Comparison of ENCODE assay signal across 18 cellular contexts in genomic region chr20:44976698-44977097, GRCh38. TPM values are rescaled to one million over a fixed set of nuclear protein-coding genes. Genes with fewer than 3 reads are reported as not detected.
DNase-seq lines count a peak whose midpoint lies in the region; ATAC-seq and TF ChIP-seq lines count a peak whose summit lies in the region.
"Had no signal": no experiment of that assay in that cellular context is flagged by ENCODE, and none has a peak within 500 bp of the region (broad histone marks: within the 10 kb centered on the region; RNA-seq: fewer than 3 reads in every experiment).

No MANE protein-coding gene starts in this region.

- H4K20me1 ChIP-seq in DOHH2 (ENCODE audit: control insufficient read depth, insufficient read depth, low read depth, low read length) (no peaks in the 10 kb centered on the region), Karpas-422 (ENCODE audit: insufficient read depth, low read depth, low read length) (no peaks in the 10 kb centered on the region)

- POLR2A ChIA-PET in activated CD4-positive, alpha-beta memory T cell treated with anti-CD3 and anti-CD28 coated beads for 36 hours (lab: Charles Lee): interaction anchor here (1.0 to 3.1 kb wide), 2 partner anchors 10 to 17 kb away, joined by 4 to 12 read pairs; partner anchors contain the start of genes STK4 and TOMM34

- ATAC-seq in memory B cell (ENCODE audit: low read depth) (no peak), GM19328 (IDR thresholded peaks at IDR 0.05; ENCODE audit: unreplicated experiment) (no peak), GM21423 (IDR thresholded peaks at IDR 0.05; ENCODE audit: unreplicated experiment) (no peak)
- ATAC-seq: HCT116 had no signal

- no peak for TF ChIP-seq CTCF in DOHH2 (IDR thresholded peaks at IDR 0.05; ENCODE audit: low read depth, low read length, poor library complexity, severe bottlenecking)

- no peak overlapping the region for H3K4me2 ChIP-seq in DOHH2 (ENCODE audit: low read length)
- H3K4me2 ChIP-seq in Karpas-422 (ENCODE audit: low read depth, low read length, poor library complexity, severe bottlenecking): no peak overlapping the region

- DNase-seq in T-helper 2 cell treated with Interferon-gamma antibody and Interleukin-4, amounts not matched to agents 5 μg/mL and 100 μg/mL, for 36 hours (ENCODE audit: low spot score): no peak
- no peak for DNase-seq in T-helper 2 cell
- DNase-seq in activated CD4-positive, alpha-beta memory T cell treated with anti-CD3 and anti-CD28 coated beads for 36 hours: no peak
- no peak for DNase-seq in memory B cell (ENCODE audit: low spot score in 2 of 2)
- DNase-seq in Karpas-422: no peak
- DNase-seq: 8988T; activated effector memory CD4-positive, alpha-beta T cell treated with Interleukin-2 at 50 U/mL for 16 hours; GDM1; kidney glomerular epithelial cell; NCI-H187; stimulated activated CD4-positive, alpha-beta T cell treated with anti-CD3 and anti-CD28 coated beads, Interleukin-1b, Interleukin-23, amount 100 ng/mL, for 48 hours; stomach; upper lobe of left lung had no signal

- no peaks in the 10 kb centered on the region for H3K9me2 ChIP-seq in DOHH2 (replicated peaks; ENCODE audit: control insufficient read depth, low read length)
- H3K9me2 ChIP-seq in Karpas-422 (replicated peaks; ENCODE audit: insufficient read depth, low read length): no peaks in the 10 kb centered on the region

- peaks cover 38% of the 10 kb centered on the region for H3K4me1 ChIP-seq in DOHH2 (ENCODE audit: control insufficient read depth, low read length)
- peaks cover 23% of the 10 kb centered on the region for H3K4me1 ChIP-seq in Karpas-422 (ENCODE audit: low read length)
- H3K4me1 ChIP-seq: ascending aorta had no signal

- CTCF ChIA-PET in activated CD4-positive, alpha-beta memory T cell treated with anti-CD3 and anti-CD28 coated beads for 36 hours (lab: Charles Lee): interaction anchor here (2.6 kb wide), 1 partner anchor 134 kb away, joined by 7 read pairs; no protein-coding TSS in a partner anchor

- H3K36me3 Mint-ChIP-seq in T-helper 2 cell treated with Interferon-gamma antibody and Interleukin-4, amounts not matched to agents 5 μg/mL and 100 μg/mL, for 36 hours (ENCODE audit: low read depth): peaks cover 76% of the 10 kb centered on the region
- H3K36me3 Mint-ChIP-seq in activated CD4-positive, alpha-beta memory T cell treated with anti-CD3 and anti-CD28 coated beads for 36 hours: peaks cover 70% of the 10 kb centered on the region
- peaks cover 55% of the 10 kb centered on the region for H3K36me3 Mint-ChIP-seq in memory B cell

- peaks cover 18% of the 10 kb centered on the region for H3F3A ChIP-seq in DOHH2 (ENCODE audit: control insufficient read depth, insufficient read depth)

- H3K27me3 ChIP-seq in DOHH2 (ENCODE audit: control insufficient read depth, low read length) (no peaks in the 10 kb centered on the region), Karpas-422 (ENCODE audit: low read length) (no peaks in the 10 kb centered on the region)
- H3K27me3 ChIP-seq: ascending aorta, stomach, upper lobe of left lung had no signal

- H3K9me3 Mint-ChIP-seq in T-helper 2 cell treated with Interferon-gamma antibody and Interleukin-4, amounts not matched to agents 5 μg/mL and 100 μg/mL, for 36 hours: no peaks in the 10 kb centered on the region
- no peaks in the 10 kb centered on the region for H3K9me3 Mint-ChIP-seq in activated CD4-positive, alpha-beta memory T cell treated with anti-CD3 and anti-CD28 coated beads for 36 hours
- no peaks in the 10 kb centered on the region for H3K9me3 Mint-ChIP-seq in memory B cell

- intact Hi-C loops in activated CD4-positive, alpha-beta memory T cell treated with anti-CD3 and anti-CD28 coated beads for 36 hours (cut with micrococcal nuclease): no loop called here

- H3K27ac ChIP-seq in DOHH2 (ENCODE audit: low read depth, low read length) (peak overlapping the region; percentile 76; the same call in 1 of the 2 replicates), Karpas-422 (ENCODE audit: low read length) (no peak overlapping the region)
- H3K27ac ChIP-seq: ascending aorta, stomach had no signal

- H3K4me3 ChIP-seq in DOHH2 (ENCODE audit: low read length) (no peak overlapping the region), Karpas-422 (ENCODE audit: low read length) (no peak overlapping the region)
- H3K4me3 ChIP-seq: ascending aorta, stomach, upper lobe of left lung had no signal

- H3K9ac ChIP-seq in Karpas-422 (ENCODE audit: low read length): no peak overlapping the region

- peak overlapping the region; percentile 78 for H3K4me3 Mint-ChIP-seq in T-helper 2 cell treated with Interferon-gamma antibody and Interleukin-4, amounts not matched to agents 5 μg/mL and 100 μg/mL, for 36 hours
- H3K4me3 Mint-ChIP-seq in activated CD4-positive, alpha-beta memory T cell treated with anti-CD3 and anti-CD28 coated beads for 36 hours: no peak overlapping the region
- H3K4me3 Mint-ChIP-seq in memory B cell: no peak overlapping the region

- no peaks in the 10 kb centered on the region for H3K27me3 Mint-ChIP-seq in T-helper 2 cell treated with Interferon-gamma antibody and Interleukin-4, amounts not matched to agents 5 μg/mL and 100 μg/mL, for 36 hours (ENCODE audit: low read depth)
- no peaks in the 10 kb centered on the region for H3K27me3 Mint-ChIP-seq in activated CD4-positive, alpha-beta memory T cell treated with anti-CD3 and anti-CD28 coated beads for 36 hours
- no peaks in the 10 kb centered on the region for H3K27me3 Mint-ChIP-seq in memory B cell

- peaks cover 58% of the 10 kb centered on the region for H3K4me1 Mint-ChIP-seq in T-helper 2 cell treated with Interferon-gamma antibody and Interleukin-4, amounts not matched to agents 5 μg/mL and 100 μg/mL, for 36 hours (ENCODE audit: low read depth)
- H3K4me1 Mint-ChIP-seq in activated CD4-positive, alpha-beta memory T cell treated with anti-CD3 and anti-CD28 coated beads for 36 hours (ENCODE audit: low read depth): peaks cover 82% of the 10 kb centered on the region
- peaks cover 35% of the 10 kb centered on the region for H3K4me1 Mint-ChIP-seq in memory B cell

- H3K27ac Mint-ChIP-seq in T-helper 2 cell treated with Interferon-gamma antibody and Interleukin-4, amounts not matched to agents 5 μg/mL and 100 μg/mL, for 36 hours: peak overlapping the region; percentile 90
- peak overlapping the region; percentile 50 for H3K27ac Mint-ChIP-seq in activated CD4-positive, alpha-beta memory T cell treated with anti-CD3 and anti-CD28 coated beads for 36 hours
- H3K27ac Mint-ChIP-seq in memory B cell: peak overlapping the region; percentile 99

- H3K9me3 ChIP-seq in DOHH2 (ENCODE audit: control insufficient read depth, insufficient read depth, low read length) (no peaks in the 10 kb centered on the region), Karpas-422 (ENCODE audit: low read length) (no peaks in the 10 kb centered on the region)
- H3K9me3 ChIP-seq: ascending aorta, stomach, upper lobe of left lung had no signal

- no peak overlapping the region for H2AFZ ChIP-seq in Karpas-422 (ENCODE audit: low read length)

- peaks cover 89% of the 10 kb centered on the region for H3K79me2 ChIP-seq in DOHH2 (ENCODE audit: control insufficient read depth, low read length)
- peaks cover 88% of the 10 kb centered on the region for H3K79me2 ChIP-seq in Karpas-422 (ENCODE audit: low read length)

- peaks cover 94% of the 10 kb centered on the region for H3K36me3 ChIP-seq in DOHH2 (ENCODE audit: control insufficient read depth, low read length)
- H3K36me3 ChIP-seq in Karpas-422 (ENCODE audit: insufficient read depth, low read length): peaks cover 84% of the 10 kb centered on the region

RNA-seq across cellular contexts. Expression of gene STK4, which starts 10.4 kb away (rescaled TPM):
- total RNA-seq in activated CD4-positive, alpha-beta memory T cell treated with anti-CD3 and anti-CD28 coated beads for 36 hours: 100 to 1,000 TPM; 126 to 128 TPM
- 60.8 and 89.0 TPM in 2 replicates for total RNA-seq in Karpas-422 (2014; rRNA removed; shearing (Covaris generic); ENCODE audit: low replicate concordance)

RNA-seq across cellular contexts. Expression of gene TOMM34, which starts 16.5 kb away (rescaled TPM):
- 10 to 100 TPM; 56.3 to 58.4 TPM for total RNA-seq in activated CD4-positive, alpha-beta memory T cell treated with anti-CD3 and anti-CD28 coated beads for 36 hours
- total RNA-seq in Karpas-422 (2014; rRNA removed; shearing (Covaris generic); ENCODE audit: low replicate concordance): 29.4 and 42.7 TPM in 2 replicates
